Comparison of ENCODE assay signal across 8 cellular contexts in genomic region chr22:42994917-42995562, GRCh38. TPM values are rescaled to one million over a fixed set of nuclear protein-coding genes. Genes with fewer than 3 reads are reported as not detected.
A peak's percentile ranks its signal among the peaks of the same experiment; 100 is the strongest.
DNase-seq lines count a peak whose midpoint lies in the region; ATAC-seq, FAIRE-seq and TF ChIP-seq lines count a peak whose summit lies in the region.

No MANE protein-coding gene starts in this region.

- peaks cover 80% of the 10 kb centered on the region in 2 experiments for H3K4me1 ChIP-seq in neutrophil (ENCODE audit: control insufficient read depth in 1 of 2, insufficient read depth in 1 of 2, low read depth in 1 of 2, low read length in 1 of 2)

- ATAC-seq in GM18858 (IDR thresholded peaks at IDR 0.05; ENCODE audit: unreplicated experiment) (no peak), GM18870 (IDR thresholded peaks at IDR 0.05; ENCODE audit: unreplicated experiment) (no peak), GM18517 (IDR thresholded peaks at IDR 0.05; ENCODE audit: unreplicated experiment) (no peak), GM19395 (IDR thresholded peaks at IDR 0.05; ENCODE audit: unreplicated experiment) (no peak)

- CTCF ChIA-PET in RWPE1 (lab: Yijun Ruan, JAX) = no interaction called here

- H3K27ac ChIP-seq in RWPE1 (peak overlapping the region; percentile 91), neutrophil (peak overlapping the region; percentile 93)

- POLR2A ChIA-PET in RWPE1 (lab: Yijun Ruan, JAX; ENCODE audit: low non-redundant PET) = no interaction called here

- TF ChIP-seq POLR2A in GM12892 (IDR thresholded peaks at IDR 0.05; ENCODE audit: low read depth, low read length) = no peak

- H3K4me3 ChIP-seq in fibroblast of mammary gland (ENCODE audit: control insufficient read depth, low read depth, low read length) (peak overlapping the region; percentile 27), neutrophil (ENCODE audit: low read depth in 1 of 2, low read length in 1 of 2) (peak overlapping the region; percentile 56 to 58)

- peak; percentile 87 for FAIRE-seq in GM12892 (lab: Jason Lieb, UNC)

- H3K9me3 ChIP-seq in neutrophil = no peaks in the 10 kb centered on the region

- TF ChIP-seq CTCF in RWPE1 (conservative IDR thresholded peaks at IDR 0.05; ENCODE audit: low read depth) (no peak), fibroblast of mammary gland (conservative IDR thresholded peaks at IDR 0.05; ENCODE audit: control insufficient read depth, insufficient read depth, low read depth, low read length) (no peak), neutrophil (IDR thresholded peaks at IDR 0.05) (no peak)

- no peaks in the 10 kb centered on the region for H3K36me3 ChIP-seq in neutrophil

- no peaks in the 10 kb centered on the region for H3K27me3 ChIP-seq in neutrophil

- DNase-seq in GM12892 (ENCODE audit: insufficient read length) (no peak), RWPE1 (ENCODE audit: low spot score) (peak; percentile 65), fibroblast of mammary gland (ENCODE audit: low read depth) (peak; percentile 95)

RNA-seq across cellular contexts. Expression of gene PACSIN2, which starts 19.9 kb away (rescaled TPM):
- 32.2 TPM for polyA plus RNA-seq in GM12892 (2012; ENCODE audit: missing spikeins)
